ENCODE assay signal across 17 cellular contexts in genomic region chr19:14509382-14509781, GRCh38. TPM values are rescaled to one million over a fixed set of nuclear protein-coding genes. Genes with fewer than 3 reads are reported as not detected.
DNase-seq lines count a peak whose midpoint lies in the region; ATAC-seq, FAIRE-seq and TF ChIP-seq lines count a peak whose summit lies in the region.
"Had no signal": no experiment of that assay in that cellular context is flagged by ENCODE, and none has a peak within 500 bp of the region (broad histone marks: within the 10 kb centered on the region; RNA-seq: fewer than 3 reads in every experiment).

No MANE protein-coding gene starts in this region.

- H3K4me3 Mint-ChIP-seq in activated T-helper 17 cell treated with anti-CD3 and anti-CD28 coated beads, Interleukin-2, amount 50 U/mL, for 72 hours, result no peak overlapping the region
- H3K4me3 Mint-ChIP-seq: activated T-cell treated with anti-CD3 and anti-CD28 coated beads, Interleukin-2, amount 50 U/mL, for 4 hours had no signal

- peak overlapping the region; percentile 52 for H3K27ac Mint-ChIP-seq in activated T-helper 17 cell treated with anti-CD3 and anti-CD28 coated beads, Interleukin-2, amount 50 U/mL, for 72 hours

- H3K9me3 Mint-ChIP-seq in activated T-helper 17 cell treated with anti-CD3 and anti-CD28 coated beads, Interleukin-2, amount 50 U/mL, for 72 hours, result no peaks in the 10 kb centered on the region
- H3K9me3 Mint-ChIP-seq: activated T-cell treated with anti-CD3 and anti-CD28 coated beads, Interleukin-2, amount 50 U/mL, for 4 hours; naive B cell had no signal

- intact Hi-C loops in heart left ventricle (cut with DNase I) (no loop called here), cardiac septum (cut with DNase I) (no loop called here), lower lobe of right lung (cut with DNase I) (no loop called here), vagina (cut with DNase I) (no loop called here)

- no peak for DNase-seq in heart left ventricle
- no peak for DNase-seq in cardiac septum (ENCODE audit: low spot score)
- no peak for DNase-seq in lower lobe of right lung
- DNase-seq in vagina (ENCODE audit: extremely low spot score in 2 of 2), result no peak
- no peak for DNase-seq in small intestine
- DNase-seq in NCI-H2196 treated with DMSO at 0.1 percent for 48 hours (lab: John Stamatoyannopoulos, UW; ENCODE audit: unreplicated experiment), result no peak
- no peak for DNase-seq in NCI-H146 treated with DMSO at 0.1 percent for 48 hours (lab: John Stamatoyannopoulos, UW; ENCODE audit: unreplicated experiment)
- DNase-seq: activated T-cell treated with anti-CD3 and anti-CD28 coated beads, Interleukin-2, amount 50 U/mL, for 4 hours; DMS53; left lung; MM.1S; naive B cell; NCI-H2081; stimulated activated CD4-positive, alpha-beta T cell treated with anti-CD3 and anti-CD28 coated beads, Interleukin-1b, Interleukin-23, amount 100 ng/mL, for 48 hours had no signal

- H3K9me3 ChIP-seq in heart left ventricle (no peaks in the 10 kb centered on the region), lower lobe of right lung (no peaks in the 10 kb centered on the region), vagina (no peaks in the 10 kb centered on the region), small intestine (ENCODE audit: control insufficient read depth, low read depth) (no peaks in the 10 kb centered on the region)
- H3K9me3 ChIP-seq: left lung, thoracic aorta had no signal

- WGBS in heart left ventricle, 4 donors, result 62 to 74% (median 67%) methylated on average over 4 of the region's 4 CpGs
- WGBS in small intestine, 3 donors, result 91 to 95% (median 91%) methylated on average over 4 of the region's 4 CpGs

- FAIRE-seq in small intestine (lab: Jason Lieb, UNC), result no peak
- FAIRE-seq: RCC 7860 had no signal

- no peak for TF ChIP-seq POLR2A in heart left ventricle (IDR thresholded peaks at IDR 0.05)
- TF ChIP-seq POLR2A in vagina (IDR thresholded peaks at IDR 0.05), result no peak

- peak overlapping the region in 3 of 12 donors; percentile 19 to 73 (median 22) for H3K27ac ChIP-seq in heart left ventricle
- peak overlapping the region; percentile 86 for H3K27ac ChIP-seq in lower lobe of right lung
- peak overlapping the region; percentile 86 for H3K27ac ChIP-seq in vagina
- no peak overlapping the region for H3K27ac ChIP-seq in small intestine (ENCODE audit: low read depth in 1 of 2, low read length in 1 of 2)
- H3K27ac ChIP-seq: thoracic aorta had no signal

- H3K4me1 ChIP-seq in heart left ventricle (peaks cover 0 to 33% (median 11%) of the 10 kb centered on the region in 12 donors), lower lobe of right lung (peaks cover 66% of the 10 kb centered on the region), vagina (peaks cover under 1% of the 10 kb centered on the region), small intestine (ENCODE audit: control insufficient read depth in 2 of 2, insufficient read depth in 1 of 2, low read depth in 1 of 2, low read length in 1 of 2) (no peaks in the 10 kb centered on the region)

- no peak for TF ChIP-seq CTCF in heart left ventricle (IDR thresholded peaks at IDR 0.05)
- TF ChIP-seq CTCF in lower lobe of right lung (IDR thresholded peaks at IDR 0.05), result no peak
- no peak for TF ChIP-seq CTCF in vagina (IDR thresholded peaks at IDR 0.05)

- no peaks in the 10 kb centered on the region for H3K27me3 Mint-ChIP-seq in activated T-helper 17 cell treated with anti-CD3 and anti-CD28 coated beads, Interleukin-2, amount 50 U/mL, for 72 hours

- H3K4me1 Mint-ChIP-seq in activated T-helper 17 cell treated with anti-CD3 and anti-CD28 coated beads, Interleukin-2, amount 50 U/mL, for 72 hours, result peaks cover 21% of the 10 kb centered on the region

- H3K27me3 ChIP-seq in heart left ventricle (no peaks in the 10 kb centered on the region), lower lobe of right lung (ENCODE audit: low read depth) (no peaks in the 10 kb centered on the region), vagina (no peaks in the 10 kb centered on the region), small intestine (ENCODE audit: control insufficient read depth in 2 of 2, insufficient read depth in 2 of 2, low read length in 2 of 2) (no peaks in the 10 kb centered on the region)
- H3K27me3 ChIP-seq: left lung had no signal

- ATAC-seq in heart left ventricle (peak in 3 of 4 donors; percentile 18 to 36 (median 28)), lower lobe of right lung (no peak)
- ATAC-seq in activated T-helper 17 cell treated with anti-CD3 and anti-CD28 coated beads, Interleukin-2, amount 50 U/mL, for 72 hours (replicated peaks), result no peak
- ATAC-seq: activated T-cell treated with anti-CD3 and anti-CD28 coated beads, Interleukin-2, amount 50 U/mL, for 4 hours had no signal

- no peak overlapping the region for H3K4me3 ChIP-seq in heart left ventricle
- no peak overlapping the region for H3K4me3 ChIP-seq in lower lobe of right lung
- no peak overlapping the region for H3K4me3 ChIP-seq in vagina
- no peak overlapping the region for H3K4me3 ChIP-seq in small intestine (ENCODE audit: low read depth in 1 of 2, low read length in 2 of 2)
- H3K4me3 ChIP-seq: left lung, thoracic aorta had no signal

- H3K36me3 ChIP-seq in heart left ventricle, result peaks cover 0 to 14% (median 5%) of the 10 kb centered on the region in 9 donors
- H3K36me3 ChIP-seq in lower lobe of right lung, result peaks cover 12% of the 10 kb centered on the region
- peaks cover 0 to 9% of the 10 kb centered on the region in 2 donors for H3K36me3 ChIP-seq in vagina
- H3K36me3 ChIP-seq in small intestine (ENCODE audit: control insufficient read depth in 2 of 2, insufficient read depth in 2 of 2, low read length in 2 of 2), result no peaks in the 10 kb centered on the region

- H3K36me3 Mint-ChIP-seq in activated T-helper 17 cell treated with anti-CD3 and anti-CD28 coated beads, Interleukin-2, amount 50 U/mL, for 72 hours (ENCODE audit: low read depth), result peaks cover 14% of the 10 kb centered on the region
- H3K36me3 Mint-ChIP-seq: naive B cell had no signal

RNA-seq across cellular contexts. Expression of gene DNAJB1, which starts 8.8 kb away (rescaled TPM):
- 10 to 100 TPM; 34.7 to 70.6 (median 44.8) TPM for total RNA-seq in heart left ventricle
- 10 to 100 TPM; 27.5 to 69.1 TPM for polyA plus RNA-seq in heart left ventricle
- total RNA-seq in cardiac septum, result 61.6 TPM
- 100 to 1,000 TPM in 1 of 2 donors, 10 to 100 TPM in 1; 79.4 to 140 TPM for total RNA-seq in activated T-helper 17 cell treated with anti-CD3 and anti-CD28 coated beads, Interleukin-2, amount 50 U/mL, for 72 hours
- total RNA-seq in lower lobe of right lung, result 92.5 TPM
- total RNA-seq in vagina, result 164 TPM
- polyA plus RNA-seq in small intestine, result 10 to 100 TPM; 39.4 to 45.3 (median 43.2) TPM

RNA-seq across cellular contexts. Expression of gene GIPC1, which starts 13.5 kb away (rescaled TPM):
- 10 to 100 TPM; 44.9 to 82.7 (median 49.3) TPM for total RNA-seq in heart left ventricle
- polyA plus RNA-seq in heart left ventricle, result 10 to 100 TPM; 54.9 to 87.4 TPM
- 49.5 TPM for total RNA-seq in cardiac septum
- total RNA-seq in activated T-helper 17 cell treated with anti-CD3 and anti-CD28 coated beads, Interleukin-2, amount 50 U/mL, for 72 hours, result 10 to 100 TPM; 23.4 to 44.9 TPM
- 72.1 TPM for total RNA-seq in lower lobe of right lung
- 81.0 TPM for total RNA-seq in vagina
- polyA plus RNA-seq in small intestine, result 10 to 100 TPM; 64.0 to 91.2 (median 66.5) TPM

RNA-seq across cellular contexts. Expression of gene TECR, which starts 20.0 kb away (rescaled TPM):
- total RNA-seq in heart left ventricle, result 10 to 100 TPM; 48.1 to 88.4 (median 71.7) TPM
- polyA plus RNA-seq in heart left ventricle, result 100 to 1,000 TPM in 1 of 2 donors, 10 to 100 TPM in 1; 71.4 to 102 TPM
- total RNA-seq in cardiac septum, result 62.0 TPM
- 100 to 1,000 TPM; 100 to 139 TPM for total RNA-seq in activated T-helper 17 cell treated with anti-CD3 and anti-CD28 coated beads, Interleukin-2, amount 50 U/mL, for 72 hours
- total RNA-seq in lower lobe of right lung, result 127 TPM
- total RNA-seq in vagina, result 110 TPM
- 100 to 1,000 TPM; 147 to 234 (median 165) TPM for polyA plus RNA-seq in small intestine

RNA-seq across cellular contexts. Expression of gene PTGER1, which starts 34.2 kb away (rescaled TPM):
- total RNA-seq in heart left ventricle, result under 1 TPM in 1 of 9 donors, not detected in 8; 0.35 TPM
- under 1 TPM in 1 of 2 donors, not detected in 1; 0.15 TPM for polyA plus RNA-seq in heart left ventricle
- not detected for total RNA-seq in cardiac septum
- total RNA-seq in activated T-helper 17 cell treated with anti-CD3 and anti-CD28 coated beads, Interleukin-2, amount 50 U/mL, for 72 hours, result under 1 TPM in 1 of 2 donors, not detected in 1; 0.17 TPM
- total RNA-seq in lower lobe of right lung, result 0.62 TPM
- total RNA-seq in vagina, result not detected
- polyA plus RNA-seq in small intestine, result under 1 TPM in 1 of 3 donors, not detected in 2; 0.64 TPM

Comparison
In these comparisons a context has a peak if more than half of its experiments do, and no peak if none do; other contexts are left out.
1. ATAC-seq: peak in heart left ventricle (3 of 4); none in activated T-helper 17 cell treated with anti-CD3 and anti-CD28 coated beads, Interleukin-2, amount 50 U/mL, for 72 hours (single experiment) and lower lobe of right lung (0 of 2).
2. H3K27ac ChIP-seq: peak in lower lobe of right lung (single experiment) and vagina (single experiment); none in small intestine (0 of 2).